ENCODE assay signal across 7 cellular contexts in genomic region chr6:29071831-29072723, GRCh38.
A peak's percentile ranks its signal among the peaks of the same experiment; 100 is the strongest.
DNase-seq lines count a peak whose midpoint lies in the region; ATAC-seq and TF ChIP-seq lines count a peak whose summit lies in the region.

No MANE protein-coding gene starts in this region.

- no peak for DNase-seq in GM06990 (ENCODE audit: extremely low read depth, insufficient read length)
- DNase-seq in RWPE2 (ENCODE audit: low spot score), result no peak
- peak; percentile 20 for DNase-seq in fibroblast of pulmonary artery (ENCODE audit: low read depth)
- peak; percentile 6 to 11 for DNase-seq in stimulated activated naive CD8-positive, alpha-beta T cell treated with anti-CD3 and anti-CD28 coated beads, Interleukin-15, amount 100 ng/mL, for 72 hours
- DNase-seq in OCI-M2 (lab: John Stamatoyannopoulos, UW; ENCODE audit: unreplicated experiment), result no peak
- DNase-seq in NCI-H774 (lab: John Stamatoyannopoulos, UW), result no peak

- H3K9me3 Mint-ChIP-seq in stimulated activated naive CD8-positive, alpha-beta T cell treated with anti-CD3 and anti-CD28 coated beads, Interleukin-15, amount 100 ng/mL, for 72 hours, result no peaks in the 10 kb centered on the region

- no peak overlapping the region for H3K4me3 Mint-ChIP-seq in stimulated activated naive CD8-positive, alpha-beta T cell treated with anti-CD3 and anti-CD28 coated beads, Interleukin-15, amount 100 ng/mL, for 72 hours

- peaks cover 43% of the 10 kb centered on the region for H3K27me3 Mint-ChIP-seq in stimulated activated naive CD8-positive, alpha-beta T cell treated with anti-CD3 and anti-CD28 coated beads, Interleukin-15, amount 100 ng/mL, for 72 hours

- no peaks in the 10 kb centered on the region for H3K9me3 ChIP-seq in RWPE2 (ENCODE audit: severe bottlenecking)

- H3K4me1 ChIP-seq in RWPE2 (ENCODE audit: insufficient read depth, poor library complexity, severe bottlenecking), result no peaks in the 10 kb centered on the region

- H3K4me3 ChIP-seq in GM06990 (replicated peaks; ENCODE audit: low read depth, low read length) (no peak overlapping the region), RWPE2 (ENCODE audit: severe bottlenecking) (no peak overlapping the region), fibroblast of pulmonary artery (replicated peaks; ENCODE audit: low read depth, low read length) (no peak overlapping the region)

- peak; percentile 41 for ATAC-seq in HG02798 (IDR thresholded peaks at IDR 0.05; ENCODE audit: poor library complexity, unreplicated experiment)
- peak; percentile 73; the same call in 2 of the 3 replicates for ATAC-seq in RWPE2 (ENCODE audit: low read depth)
- no peak for ATAC-seq in stimulated activated naive CD8-positive, alpha-beta T cell treated with anti-CD3 and anti-CD28 coated beads, Interleukin-15, amount 100 ng/mL, for 72 hours

- no peak overlapping the region for H3K27ac ChIP-seq in RWPE2 (ENCODE audit: poor library complexity, severe bottlenecking)

- H3K36me3 ChIP-seq in GM06990 (ENCODE audit: control insufficient read depth, insufficient read depth, low read length) (no peaks in the 10 kb centered on the region), RWPE2 (ENCODE audit: low read depth) (no peaks in the 10 kb centered on the region)

- no peak overlapping the region for H3K27ac Mint-ChIP-seq in stimulated activated naive CD8-positive, alpha-beta T cell treated with anti-CD3 and anti-CD28 coated beads, Interleukin-15, amount 100 ng/mL, for 72 hours

- H3K27me3 ChIP-seq in GM06990 (replicated peaks; ENCODE audit: control insufficient read depth, insufficient read depth, low read length) (no peaks in the 10 kb centered on the region), RWPE2 (ENCODE audit: insufficient read depth, poor library complexity, severe bottlenecking) (peaks cover 6% of the 10 kb centered on the region)

- TF ChIP-seq CTCF in GM06990 (IDR thresholded peaks at IDR 0.05; ENCODE audit: insufficient read depth, low read length, poor library complexity, severe bottlenecking) (peak; percentile 67), RWPE2 (IDR thresholded peaks at IDR 0.05; ENCODE audit: poor library complexity, severe bottlenecking) (peak; percentile 60), fibroblast of pulmonary artery (IDR thresholded peaks at IDR 0.05; ENCODE audit: low read length, missing control alignments) (peak; percentile 61)

- no peaks in the 10 kb centered on the region for H3K4me1 Mint-ChIP-seq in stimulated activated naive CD8-positive, alpha-beta T cell treated with anti-CD3 and anti-CD28 coated beads, Interleukin-15, amount 100 ng/mL, for 72 hours

Comparison
In these comparisons a context has a peak if more than half of its experiments do, and no peak if none do; other contexts are left out.
1. DNase-seq: peak in fibroblast of pulmonary artery (single experiment) and stimulated activated naive CD8-positive, alpha-beta T cell treated with anti-CD3 and anti-CD28 coated beads, Interleukin-15, amount 100 ng/mL, for 72 hours (2 of 2); none in GM06990 (single experiment), RWPE2 (single experiment), OCI-M2 (single experiment) and NCI-H774 (single experiment).
2. Peak in every context shown above with its lines, with median percentiles within 50 percentile points of each other: CTCF ChIP-seq.